In genomic region chr10:11685787-11686218, GRCh38 we compare ENCODE assay signal across 1 cellular context.
TF ChIP-seq lines count a peak whose summit lies in the region.

No MANE protein-coding gene starts in this region.

TF ChIP-seq in GM23338, 12 proteins besides CTCF, POLR2A, EP300 and RAD21 (continued from another document):
- no peak for TF ChIP-seq REST (IDR thresholded peaks at IDR 0.05; ENCODE audit: unreplicated experiment)
- TF ChIP-seq STAT1 (IDR thresholded peaks at IDR 0.05; ENCODE audit: unreplicated experiment), result no peak
- no peak for TF ChIP-seq JUNB (IDR thresholded peaks at IDR 0.05; ENCODE audit: unreplicated experiment)
